Comparison of ENCODE assay signal across 1 cellular context in the genomic region with DNA sequence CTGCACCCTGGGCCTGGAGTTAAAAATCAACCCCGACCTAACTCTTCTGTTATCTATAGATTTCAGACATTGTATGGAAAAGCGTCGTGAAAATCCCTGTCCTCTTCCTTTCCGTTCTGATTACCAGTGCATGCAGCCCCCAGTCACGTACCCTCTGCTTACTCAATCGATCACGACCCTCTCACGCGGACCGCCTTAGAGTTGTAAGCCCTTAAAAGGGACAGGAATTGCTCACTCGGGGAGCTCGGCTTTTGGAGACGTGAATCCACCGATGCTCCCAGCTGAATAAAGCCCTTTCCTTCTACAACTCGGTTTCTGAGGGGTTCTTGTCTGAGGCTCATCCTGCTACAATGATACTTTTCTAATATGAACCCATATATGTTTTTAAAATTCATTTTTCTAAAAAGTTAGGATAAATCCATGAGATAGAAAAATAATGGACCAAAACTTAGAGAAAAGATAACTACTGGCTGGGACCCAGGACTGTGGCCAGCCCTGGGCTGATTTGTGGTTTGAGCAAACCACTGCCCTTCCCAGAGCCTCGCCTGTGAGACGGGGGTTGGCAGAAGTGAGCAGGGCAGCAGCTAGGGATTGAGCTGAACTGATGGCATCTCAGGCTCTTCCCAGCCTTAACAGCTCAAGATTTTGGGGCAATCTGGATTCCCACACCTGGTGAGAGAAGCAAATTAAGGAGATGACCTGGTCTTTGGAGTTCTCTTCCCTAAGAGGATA.
TF ChIP-seq lines count a peak whose summit lies in the region.

No MANE protein-coding gene starts in this region.

TF ChIP-seq in HepG2, 621 proteins besides CTCF, POLR2A, EP300 and RAD21 (continued from another document and continues in another):
- TF ChIP-seq, protein P1, sequence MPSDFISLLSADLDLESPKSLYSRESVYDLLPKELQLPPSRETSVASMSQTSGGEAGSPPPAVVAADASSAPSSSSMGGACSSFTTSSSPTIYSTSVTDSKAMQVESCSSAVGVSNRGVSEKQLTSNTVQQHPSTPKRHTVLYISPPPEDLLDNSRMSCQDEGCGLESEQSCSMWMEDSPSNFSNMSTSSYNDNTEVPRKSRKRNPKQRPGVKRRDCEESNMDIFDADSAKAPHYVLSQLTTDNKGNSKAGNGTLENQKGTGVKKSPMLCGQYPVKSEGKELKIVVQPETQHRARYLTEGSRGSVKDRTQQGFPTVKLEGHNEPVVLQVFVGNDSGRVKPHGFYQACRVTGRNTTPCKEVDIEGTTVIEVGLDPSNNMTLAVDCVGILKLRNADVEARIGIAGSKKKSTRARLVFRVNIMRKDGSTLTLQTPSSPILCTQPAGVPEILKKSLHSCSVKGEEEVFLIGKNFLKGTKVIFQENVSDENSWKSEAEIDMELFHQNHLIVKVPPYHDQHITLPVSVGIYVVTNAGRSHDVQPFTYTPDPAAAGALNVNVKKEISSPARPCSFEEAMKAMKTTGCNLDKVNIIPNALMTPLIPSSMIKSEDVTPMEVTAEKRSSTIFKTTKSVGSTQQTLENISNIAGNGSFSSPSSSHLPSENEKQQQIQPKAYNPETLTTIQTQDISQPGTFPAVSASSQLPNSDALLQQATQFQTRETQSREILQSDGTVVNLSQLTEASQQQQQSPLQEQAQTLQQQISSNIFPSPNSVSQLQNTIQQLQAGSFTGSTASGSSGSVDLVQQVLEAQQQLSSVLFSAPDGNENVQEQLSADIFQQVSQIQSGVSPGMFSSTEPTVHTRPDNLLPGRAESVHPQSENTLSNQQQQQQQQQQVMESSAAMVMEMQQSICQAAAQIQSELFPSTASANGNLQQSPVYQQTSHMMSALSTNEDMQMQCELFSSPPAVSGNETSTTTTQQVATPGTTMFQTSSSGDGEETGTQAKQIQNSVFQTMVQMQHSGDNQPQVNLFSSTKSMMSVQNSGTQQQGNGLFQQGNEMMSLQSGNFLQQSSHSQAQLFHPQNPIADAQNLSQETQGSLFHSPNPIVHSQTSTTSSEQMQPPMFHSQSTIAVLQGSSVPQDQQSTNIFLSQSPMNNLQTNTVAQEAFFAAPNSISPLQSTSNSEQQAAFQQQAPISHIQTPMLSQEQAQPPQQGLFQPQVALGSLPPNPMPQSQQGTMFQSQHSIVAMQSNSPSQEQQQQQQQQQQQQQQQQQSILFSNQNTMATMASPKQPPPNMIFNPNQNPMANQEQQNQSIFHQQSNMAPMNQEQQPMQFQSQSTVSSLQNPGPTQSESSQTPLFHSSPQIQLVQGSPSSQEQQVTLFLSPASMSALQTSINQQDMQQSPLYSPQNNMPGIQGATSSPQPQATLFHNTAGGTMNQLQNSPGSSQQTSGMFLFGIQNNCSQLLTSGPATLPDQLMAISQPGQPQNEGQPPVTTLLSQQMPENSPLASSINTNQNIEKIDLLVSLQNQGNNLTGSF (CRISPR knock-in tag; IDR thresholded peaks at IDR 0.05) = no peak
- TF ChIP-seq ZNF234 (CRISPR knock-in tag; conservative IDR thresholded peaks at IDR 0.05) = no peak
- TF ChIP-seq MYC (CRISPR knock-in tag; IDR thresholded peaks at IDR 0.05; ENCODE audit: borderline replicate concordance) = peak; percentile 43; the same call in 1 of the 2 replicates
- 0 out of 2 replicates have a peak, but pooled peaks have one; percentile 40 for TF ChIP-seq ZC3H13 (CRISPR knock-in tag; IDR thresholded peaks at IDR 0.05)
- peak; percentile 35; the same call in 1 of the 2 replicates for TF ChIP-seq ZNF160 (CRISPR knock-in tag; IDR thresholded peaks at IDR 0.05)
- TF ChIP-seq CCDC6 (CRISPR knock-in tag; IDR thresholded peaks at IDR 0.05) = no peak
- TF ChIP-seq, protein P2, sequence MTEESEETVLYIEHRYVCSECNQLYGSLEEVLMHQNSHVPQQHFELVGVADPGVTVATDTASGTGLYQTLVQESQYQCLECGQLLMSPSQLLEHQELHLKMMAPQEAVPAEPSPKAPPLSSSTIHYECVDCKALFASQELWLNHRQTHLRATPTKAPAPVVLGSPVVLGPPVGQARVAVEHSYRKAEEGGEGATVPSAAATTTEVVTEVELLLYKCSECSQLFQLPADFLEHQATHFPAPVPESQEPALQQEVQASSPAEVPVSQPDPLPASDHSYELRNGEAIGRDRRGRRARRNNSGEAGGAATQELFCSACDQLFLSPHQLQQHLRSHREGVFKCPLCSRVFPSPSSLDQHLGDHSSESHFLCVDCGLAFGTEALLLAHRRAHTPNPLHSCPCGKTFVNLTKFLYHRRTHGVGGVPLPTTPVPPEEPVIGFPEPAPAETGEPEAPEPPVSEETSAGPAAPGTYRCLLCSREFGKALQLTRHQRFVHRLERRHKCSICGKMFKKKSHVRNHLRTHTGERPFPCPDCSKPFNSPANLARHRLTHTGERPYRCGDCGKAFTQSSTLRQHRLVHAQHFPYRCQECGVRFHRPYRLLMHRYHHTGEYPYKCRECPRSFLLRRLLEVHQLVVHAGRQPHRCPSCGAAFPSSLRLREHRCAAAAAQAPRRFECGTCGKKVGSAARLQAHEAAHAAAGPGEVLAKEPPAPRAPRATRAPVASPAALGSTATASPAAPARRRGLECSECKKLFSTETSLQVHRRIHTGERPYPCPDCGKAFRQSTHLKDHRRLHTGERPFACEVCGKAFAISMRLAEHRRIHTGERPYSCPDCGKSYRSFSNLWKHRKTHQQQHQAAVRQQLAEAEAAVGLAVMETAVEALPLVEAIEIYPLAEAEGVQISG (CRISPR knock-in tag; IDR thresholded peaks at IDR 0.05) = peak; percentile 64; the same call in 1 of the 2 replicates
- no peak for TF ChIP-seq HNRNPH1 (optimal IDR thresholded peaks at IDR 0.05; ENCODE audit: low read depth, low read length)
- no peak for TF ChIP-seq ZNF747 (CRISPR knock-in tag; IDR thresholded peaks at IDR 0.05; ENCODE audit: borderline replicate concordance)
- 0 out of 2 replicates have a peak, but pooled peaks have one; percentile 60 for TF ChIP-seq ZNF556 (CRISPR knock-in tag; IDR thresholded peaks at IDR 0.05; ENCODE audit: borderline replicate concordance)
- TF ChIP-seq, protein P3, sequence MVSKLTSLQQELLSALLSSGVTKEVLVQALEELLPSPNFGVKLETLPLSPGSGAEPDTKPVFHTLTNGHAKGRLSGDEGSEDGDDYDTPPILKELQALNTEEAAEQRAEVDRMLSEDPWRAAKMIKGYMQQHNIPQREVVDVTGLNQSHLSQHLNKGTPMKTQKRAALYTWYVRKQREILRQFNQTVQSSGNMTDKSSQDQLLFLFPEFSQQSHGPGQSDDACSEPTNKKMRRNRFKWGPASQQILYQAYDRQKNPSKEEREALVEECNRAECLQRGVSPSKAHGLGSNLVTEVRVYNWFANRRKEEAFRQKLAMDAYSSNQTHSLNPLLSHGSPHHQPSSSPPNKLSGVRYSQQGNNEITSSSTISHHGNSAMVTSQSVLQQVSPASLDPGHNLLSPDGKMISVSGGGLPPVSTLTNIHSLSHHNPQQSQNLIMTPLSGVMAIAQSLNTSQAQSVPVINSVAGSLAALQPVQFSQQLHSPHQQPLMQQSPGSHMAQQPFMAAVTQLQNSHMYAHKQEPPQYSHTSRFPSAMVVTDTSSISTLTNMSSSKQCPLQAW (CRISPR knock-in tag; IDR thresholded peaks at IDR 0.05) = peak; percentile 85
- TF ChIP-seq, protein P4, sequence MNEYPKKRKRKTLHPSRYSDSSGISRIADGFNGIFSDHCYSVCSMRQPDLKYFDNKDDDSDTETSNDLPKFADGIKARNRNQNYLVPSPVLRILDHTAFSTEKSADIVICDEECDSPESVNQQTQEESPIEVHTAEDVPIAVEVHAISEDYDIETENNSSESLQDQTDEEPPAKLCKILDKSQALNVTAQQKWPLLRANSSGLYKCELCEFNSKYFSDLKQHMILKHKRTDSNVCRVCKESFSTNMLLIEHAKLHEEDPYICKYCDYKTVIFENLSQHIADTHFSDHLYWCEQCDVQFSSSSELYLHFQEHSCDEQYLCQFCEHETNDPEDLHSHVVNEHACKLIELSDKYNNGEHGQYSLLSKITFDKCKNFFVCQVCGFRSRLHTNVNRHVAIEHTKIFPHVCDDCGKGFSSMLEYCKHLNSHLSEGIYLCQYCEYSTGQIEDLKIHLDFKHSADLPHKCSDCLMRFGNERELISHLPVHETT (CRISPR knock-in tag; conservative IDR thresholded peaks at IDR 0.05) = no peak
- TF ChIP-seq REXO4 (CRISPR knock-in tag; IDR thresholded peaks at IDR 0.05; ENCODE audit: borderline replicate concordance) = no peak
- TF ChIP-seq, protein P5, sequence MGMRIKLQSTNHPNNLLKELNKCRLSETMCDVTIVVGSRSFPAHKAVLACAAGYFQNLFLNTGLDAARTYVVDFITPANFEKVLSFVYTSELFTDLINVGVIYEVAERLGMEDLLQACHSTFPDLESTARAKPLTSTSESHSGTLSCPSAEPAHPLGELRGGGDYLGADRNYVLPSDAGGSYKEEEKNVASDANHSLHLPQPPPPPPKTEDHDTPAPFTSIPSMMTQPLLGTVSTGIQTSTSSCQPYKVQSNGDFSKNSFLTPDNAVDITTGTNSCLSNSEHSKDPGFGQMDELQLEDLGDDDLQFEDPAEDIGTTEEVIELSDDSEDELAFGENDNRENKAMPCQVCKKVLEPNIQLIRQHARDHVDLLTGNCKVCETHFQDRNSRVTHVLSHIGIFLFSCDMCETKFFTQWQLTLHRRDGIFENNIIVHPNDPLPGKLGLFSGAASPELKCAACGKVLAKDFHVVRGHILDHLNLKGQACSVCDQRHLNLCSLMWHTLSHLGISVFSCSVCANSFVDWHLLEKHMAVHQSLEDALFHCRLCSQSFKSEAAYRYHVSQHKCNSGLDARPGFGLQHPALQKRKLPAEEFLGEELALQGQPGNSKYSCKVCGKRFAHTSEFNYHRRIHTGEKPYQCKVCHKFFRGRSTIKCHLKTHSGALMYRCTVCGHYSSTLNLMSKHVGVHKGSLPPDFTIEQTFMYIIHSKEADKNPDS (CRISPR knock-in tag; IDR thresholded peaks at IDR 0.05) = peak; percentile 62; the same call in 1 of the 2 replicates
- TF ChIP-seq CAMTA2 (CRISPR knock-in tag; IDR thresholded peaks at IDR 0.05; ENCODE audit: borderline replicate concordance) = no peak
- TF ChIP-seq, protein P6, sequence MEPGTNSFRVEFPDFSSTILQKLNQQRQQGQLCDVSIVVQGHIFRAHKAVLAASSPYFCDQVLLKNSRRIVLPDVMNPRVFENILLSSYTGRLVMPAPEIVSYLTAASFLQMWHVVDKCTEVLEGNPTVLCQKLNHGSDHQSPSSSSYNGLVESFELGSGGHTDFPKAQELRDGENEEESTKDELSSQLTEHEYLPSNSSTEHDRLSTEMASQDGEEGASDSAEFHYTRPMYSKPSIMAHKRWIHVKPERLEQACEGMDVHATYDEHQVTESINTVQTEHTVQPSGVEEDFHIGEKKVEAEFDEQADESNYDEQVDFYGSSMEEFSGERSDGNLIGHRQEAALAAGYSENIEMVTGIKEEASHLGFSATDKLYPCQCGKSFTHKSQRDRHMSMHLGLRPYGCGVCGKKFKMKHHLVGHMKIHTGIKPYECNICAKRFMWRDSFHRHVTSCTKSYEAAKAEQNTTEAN (CRISPR knock-in tag; conservative IDR thresholded peaks at IDR 0.05) = no peak
- TF ChIP-seq, protein P7, sequence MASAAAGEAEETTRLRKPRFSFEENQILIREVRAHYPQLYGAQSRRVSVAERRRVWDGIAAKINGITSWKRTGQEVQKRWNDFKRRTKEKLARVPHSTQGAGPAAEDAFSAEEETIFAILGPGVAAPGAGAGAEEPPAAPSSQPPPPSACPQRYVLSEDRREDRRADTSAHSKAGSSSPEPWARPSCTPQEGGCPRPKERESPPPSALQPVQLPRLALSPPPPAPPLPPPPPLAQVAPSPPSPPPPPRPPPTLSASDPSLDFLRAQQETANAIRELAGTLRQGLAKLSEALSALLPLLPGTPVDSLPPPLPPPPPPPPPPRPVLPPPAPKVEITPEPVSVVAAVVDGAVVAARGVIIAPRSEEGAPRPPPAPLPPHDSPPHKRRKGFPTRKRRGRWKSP (CRISPR knock-in tag; IDR thresholded peaks at IDR 0.05) = no peak
- no peak for TF ChIP-seq NFE2L1 (CRISPR knock-in tag; IDR thresholded peaks at IDR 0.05; ENCODE audit: borderline replicate concordance)
- TF ChIP-seq ELF4 (CRISPR knock-in tag; IDR thresholded peaks at IDR 0.05; ENCODE audit: borderline replicate concordance) = no peak
- no peak for TF ChIP-seq NFE2L2 (IDR thresholded peaks at IDR 0.05; ENCODE audit: low read length)
- no peak for TF ChIP-seq NKX3-1 (CRISPR knock-in tag; IDR thresholded peaks at IDR 0.05)
- no peak for TF ChIP-seq NCOR1 (IDR thresholded peaks at IDR 0.05; ENCODE audit: borderline replicate concordance, low read length)
- TF ChIP-seq PPARG (CRISPR knock-in tag; conservative IDR thresholded peaks at IDR 0.05) = 0 out of 2 replicates have a peak, but pooled peaks have one; percentile 13
- no peak for TF ChIP-seq PRPF4 (IDR thresholded peaks at IDR 0.05; ENCODE audit: low read depth, low read length, poor library complexity, severe bottlenecking)
- TF ChIP-seq HNRNPK (IDR thresholded peaks at IDR 0.05; ENCODE audit: low read depth, low read length, poor library complexity, severe bottlenecking) = no peak
- no peak for TF ChIP-seq ZNF337 (CRISPR knock-in tag; IDR thresholded peaks at IDR 0.05; ENCODE audit: borderline replicate concordance, low read depth)
- TF ChIP-seq ZMAT3 (CRISPR knock-in tag; conservative IDR thresholded peaks at IDR 0.05) = 0 out of 2 replicates have a peak, but pooled peaks have one; percentile 14
